8 cellular contexts compared by ENCODE assay signal in the genomic region with DNA sequence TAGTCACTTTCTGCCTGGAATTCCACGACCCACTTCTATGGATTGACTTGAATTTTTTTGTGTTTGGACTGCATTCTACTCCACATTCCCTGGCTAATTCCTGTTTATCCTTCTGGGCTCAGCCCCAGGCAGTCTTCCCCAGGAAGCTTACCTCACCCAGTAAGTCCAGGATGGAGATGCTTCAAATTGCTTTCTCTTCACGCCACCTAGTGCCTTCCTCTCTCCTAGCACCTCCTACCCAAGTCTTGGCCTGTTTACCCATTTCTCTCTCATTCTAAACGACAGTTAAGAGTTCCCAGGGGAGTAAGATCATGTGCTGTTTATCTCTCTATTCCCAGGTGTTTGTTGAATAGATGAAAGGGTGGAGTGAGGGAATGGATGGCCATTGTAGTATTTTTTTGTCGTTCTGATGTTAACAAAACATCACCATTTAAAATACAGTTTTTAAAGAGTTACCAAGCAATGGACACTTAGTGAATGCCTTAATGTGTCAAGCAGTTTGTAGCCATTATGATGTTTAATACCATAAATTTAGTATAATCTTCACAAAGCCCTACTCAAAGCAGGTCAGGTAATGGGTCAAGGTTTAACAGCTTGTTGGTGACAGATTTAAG.
DNase-seq lines count a peak whose midpoint lies in the region; ATAC-seq and TF ChIP-seq lines count a peak whose summit lies in the region.

No MANE protein-coding gene starts in this region.

- no peak overlapping the region for H3K27ac ChIP-seq in thyroid gland

- TF ChIP-seq CTCF in astrocyte of the spinal cord (IDR thresholded peaks at IDR 0.05; ENCODE audit: low read depth, low read length) (peak; percentile 84), thyroid gland (IDR thresholded peaks at IDR 0.05) (peak in 5 of 6 experiments; percentile 25 to 89 (median 65))

- intact Hi-C loops in thyroid gland (cut with DNase I), result loop anchor here (10.0 kb wide), 1 partner anchor 104 kb away; no protein-coding TSS in a partner anchor

- H3K9me3 ChIP-seq in thyroid gland, result no peaks in the 10 kb centered on the region

- H3K4me3 ChIP-seq in astrocyte of the spinal cord (ENCODE audit: low read depth, low read length) (no peak overlapping the region), thyroid gland (replicated peaks in 1 of 3) (no peak overlapping the region)

- ATAC-seq in GM19452 (IDR thresholded peaks at IDR 0.05; ENCODE audit: unreplicated experiment), result peak; percentile 65
- ATAC-seq in GM21526 (IDR thresholded peaks at IDR 0.05; ENCODE audit: low FRiP score, unreplicated experiment), result no peak

- no peaks in the 10 kb centered on the region for H3K27me3 ChIP-seq in thyroid gland

- no peak for TF ChIP-seq POLR2A in thyroid gland (IDR thresholded peaks at IDR 0.05)

- DNase-seq in DMS153 (lab: John Stamatoyannopoulos, UW) (peak; percentile 96), HT-29 (ENCODE audit: low spot score) (peak; percentile 64), NOMO-1 treated with DMSO at 0.1 percent for 48 hours (lab: John Stamatoyannopoulos, UW; ENCODE audit: unreplicated experiment) (peak; percentile 63), astrocyte of the spinal cord (ENCODE audit: low read depth, low spot score) (peak; percentile 78), iris pigment epithelial cell (ENCODE audit: low read depth) (peak; percentile 79), thyroid gland (peak; percentile 47 to 54)

- no peaks in the 10 kb centered on the region for H3K4me1 ChIP-seq in thyroid gland

- H3K36me3 ChIP-seq in thyroid gland, result no peaks in the 10 kb centered on the region

- 9 to 10% methylated on average over 4 of the region's 4 CpGs for WGBS in thyroid gland, 2 donors

- in situ Hi-C loops in astrocyte of the spinal cord (cut with HindIII; ENCODE audit: low sequenced_read_pairs), result no loop called here
